Comparison of ENCODE assay signal across 1 cellular context in genomic region chr2:20615466-20616241, GRCh38.
TF ChIP-seq lines count a peak whose summit lies in the region.

No MANE protein-coding gene starts in this region.

TF ChIP-seq in HepG2, 621 proteins besides CTCF, POLR2A, EP300 and RAD21 (continued from another document and continues in another):
- TF ChIP-seq PRDM10 (CRISPR knock-in tag; IDR thresholded peaks at IDR 0.05; ENCODE audit: low read depth): 0 out of 2 replicates have a peak, but pooled peaks have one; percentile 57
- no peak for TF ChIP-seq MYNN (CRISPR knock-in tag; IDR thresholded peaks at IDR 0.05; ENCODE audit: low read depth)
- peak; percentile 86 for TF ChIP-seq KDM5B (CRISPR knock-in tag; IDR thresholded peaks at IDR 0.05; ENCODE audit: borderline replicate concordance)
- TF ChIP-seq LCORL (IDR thresholded peaks at IDR 0.05): no peak
- peak; percentile 66 for TF ChIP-seq LCORL (CRISPR knock-in tag; IDR thresholded peaks at IDR 0.05)
- 0 out of 2 replicates have a peak, but pooled peaks have one; percentile 30 for TF ChIP-seq ZNF567 (CRISPR knock-in tag; IDR thresholded peaks at IDR 0.05; ENCODE audit: borderline replicate concordance)
- no peak for TF ChIP-seq ZNF367 (CRISPR knock-in tag; IDR thresholded peaks at IDR 0.05; ENCODE audit: borderline replicate concordance)
- peak; percentile 94 for TF ChIP-seq NFATC3 (CRISPR knock-in tag; IDR thresholded peaks at IDR 0.05)
- TF ChIP-seq TBX2 (CRISPR knock-in tag; IDR thresholded peaks at IDR 0.05; ENCODE audit: borderline replicate concordance): peak; percentile 36; the same call in 1 of the 2 replicates
- TF ChIP-seq RXRB (CRISPR knock-in tag; IDR thresholded peaks at IDR 0.05; ENCODE audit: borderline replicate concordance): peak; percentile 78
- no peak for TF ChIP-seq ZNF121 (CRISPR knock-in tag; IDR thresholded peaks at IDR 0.05)
- TF ChIP-seq ATF6 (CRISPR knock-in tag; conservative IDR thresholded peaks at IDR 0.05): no peak
- TF ChIP-seq ZBTB33 (CRISPR knock-in tag; IDR thresholded peaks at IDR 0.05): peak; percentile 34; the same call in 1 of the 2 replicates
- no peak for TF ChIP-seq PCBP2 (optimal IDR thresholded peaks at IDR 0.05; ENCODE audit: low read depth, low read length, poor library complexity, severe bottlenecking)
- TF ChIP-seq MTA1 (CRISPR knock-in tag; IDR thresholded peaks at IDR 0.05; ENCODE audit: borderline replicate concordance): peak; percentile 69; the same call in 1 of the 2 replicates
- TF ChIP-seq MAX (IDR thresholded peaks at IDR 0.05): peak; percentile 63; the same call in 1 of the 2 replicates
- no peak for TF ChIP-seq KMT2B (CRISPR knock-in tag; IDR thresholded peaks at IDR 0.05)
- TF ChIP-seq THAP7 (CRISPR knock-in tag; IDR thresholded peaks at IDR 0.05): no peak
- no peak for TF ChIP-seq SMC3 (IDR thresholded peaks at IDR 0.05; ENCODE audit: low read length)
- 0 out of 2 replicates have a peak, but pooled peaks have one; percentile 13 for TF ChIP-seq ZNF761 (CRISPR knock-in tag; conservative IDR thresholded peaks at IDR 0.05)
- 0 out of 2 replicates have a peak, but pooled peaks have one; percentile 4 for TF ChIP-seq MAZ (IDR thresholded peaks at IDR 0.05; ENCODE audit: borderline replicate concordance, low read depth, low read length)
- TF ChIP-seq MAZ (CRISPR knock-in tag; IDR thresholded peaks at IDR 0.05; ENCODE audit: low read depth): no peak
- TF ChIP-seq BATF2 (CRISPR knock-in tag; IDR thresholded peaks at IDR 0.05): no peak
- no peak for TF ChIP-seq PAWR (CRISPR knock-in tag; IDR thresholded peaks at IDR 0.05; ENCODE audit: borderline replicate concordance)
- no peak for TF ChIP-seq ZNF441 (CRISPR knock-in tag; IDR thresholded peaks at IDR 0.05; ENCODE audit: borderline replicate concordance)
- TF ChIP-seq GPBP1L1 (CRISPR knock-in tag; IDR thresholded peaks at IDR 0.05): no peak
- no peak for TF ChIP-seq TRIM24 (CRISPR knock-in tag; IDR thresholded peaks at IDR 0.05)
- TF ChIP-seq KLF6 (CRISPR knock-in tag; IDR thresholded peaks at IDR 0.05): no peak
- TF ChIP-seq ZNF556 (CRISPR knock-in tag; IDR thresholded peaks at IDR 0.05; ENCODE audit: borderline replicate concordance): no peak
- no peak for TF ChIP-seq MBNL3 (CRISPR knock-in tag; conservative IDR thresholded peaks at IDR 0.05)
- TF ChIP-seq ZNF468 (CRISPR knock-in tag; IDR thresholded peaks at IDR 0.05): no peak
- no peak for TF ChIP-seq LRRFIP1 (CRISPR knock-in tag; conservative IDR thresholded peaks at IDR 0.05)
- 0 out of 2 replicates have a peak, but pooled peaks have one; percentile 36 for TF ChIP-seq ZNF749 (CRISPR knock-in tag; IDR thresholded peaks at IDR 0.05; ENCODE audit: borderline replicate concordance)
- TF ChIP-seq RXRA (CRISPR knock-in tag; IDR thresholded peaks at IDR 0.05): peak; percentile 74
- TF ChIP-seq RARA (CRISPR knock-in tag; IDR thresholded peaks at IDR 0.05): peak; percentile 62
- no peak for TF ChIP-seq ZNF720 (CRISPR knock-in tag; IDR thresholded peaks at IDR 0.05)
- no peak for TF ChIP-seq ZSCAN20 (CRISPR knock-in tag; IDR thresholded peaks at IDR 0.05; ENCODE audit: borderline replicate concordance)
- 0 out of 2 replicates have a peak, but pooled peaks have one; percentile 75 for TF ChIP-seq MTERF4 (CRISPR knock-in tag; IDR thresholded peaks at IDR 0.05)
- TF ChIP-seq POGZ (CRISPR knock-in tag; IDR thresholded peaks at IDR 0.05): peak; percentile 67; the same call in 1 of the 2 replicates
- TF ChIP-seq ZMYM4 (CRISPR knock-in tag; IDR thresholded peaks at IDR 0.05): 0 out of 2 replicates have a peak, but pooled peaks have one; percentile 34
- TF ChIP-seq ZXDC (CRISPR knock-in tag; IDR thresholded peaks at IDR 0.05): peak; percentile 58; the same call in 1 of the 2 replicates
- TF ChIP-seq ZKSCAN1 (IDR thresholded peaks at IDR 0.05; ENCODE audit: low read length): 0 out of 2 replicates have a peak, but pooled peaks have one; percentile 12
- TF ChIP-seq ZNF776 (CRISPR knock-in tag; IDR thresholded peaks at IDR 0.05): peak; percentile 68; the same call in 1 of the 2 replicates
- TF ChIP-seq ZMAT5 (CRISPR knock-in tag; IDR thresholded peaks at IDR 0.05; ENCODE audit: borderline replicate concordance, low read depth): no peak
- TF ChIP-seq TOE1 (CRISPR knock-in tag; IDR thresholded peaks at IDR 0.05): no peak
- peak; percentile 59; the same call in 1 of the 2 replicates for TF ChIP-seq KDM1A (CRISPR knock-in tag; IDR thresholded peaks at IDR 0.05)
